Comparison of ENCODE assay signal across 14 cellular contexts in the genomic region with DNA sequence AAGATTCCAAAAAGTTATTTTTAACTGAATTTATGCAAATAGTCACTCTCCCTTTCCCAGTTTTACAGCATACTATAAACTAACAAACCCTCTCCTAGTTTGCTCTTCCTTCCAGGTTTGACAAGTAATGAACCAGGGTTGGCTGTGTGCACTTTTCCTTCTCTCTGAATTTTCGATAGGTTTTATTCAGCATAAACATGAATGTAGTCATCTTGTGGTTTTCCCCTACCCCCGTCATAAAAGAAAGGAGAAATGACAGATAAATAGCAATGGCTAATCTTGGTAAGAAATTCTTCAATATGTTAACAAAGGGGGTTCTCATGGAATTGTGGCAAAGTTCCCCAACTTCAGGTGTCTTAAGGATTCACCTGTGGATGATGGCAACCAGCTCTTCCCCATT. TPM values are rescaled to one million over a fixed set of nuclear protein-coding genes. Genes with fewer than 3 reads are reported as not detected.
A peak's percentile ranks its signal among the peaks of the same experiment; 100 is the strongest.
DNase-seq lines count a peak whose midpoint lies in the region; ATAC-seq lines count a peak whose summit lies in the region.
"Had no signal": no experiment of that assay in that cellular context is flagged by ENCODE, and none has a peak within 500 bp of the region (broad histone marks: within the 10 kb centered on the region; RNA-seq: fewer than 3 reads in every experiment).

No MANE protein-coding gene starts in this region.

- peak overlapping the region; percentile 43 to 72 for H3K27ac Mint-ChIP-seq in T-cell
- H3K27ac Mint-ChIP-seq in dendritic cell treated with granulocyte-macrophage colony-stimulating factor and Interleukin-4, amounts not matched to agents 40 ng/mL and 50 ng/mL, for 4 days = peak overlapping the region; percentile 48

- peak; percentile 31 for DNase-seq in EH (ENCODE audit: low read depth)
- DNase-seq in T-cell = no peak
- DNase-seq in HAP-1 (ENCODE audit: low spot score in 2 of 2) = no peak
- DNase-seq in mesendoderm = no peak
- DNase-seq in right cardiac atrium = no peak
- DNase-seq: DMS153; MM.1S; NCI-H2107; NCI-H82; sigmoid colon; stimulated activated CD4-positive, alpha-beta T cell treated with anti-CD3 and anti-CD28 coated beads, Interleukin-1b, Interleukin-23, amount 100 ng/mL, for 48 hours had no signal

- H3K27me3 ChIP-seq in BLaER1 treated with 17β-estradiol and CSF1 and Interleukin-3, amounts not matched to agents 10 nM and 100 nM = no peaks in the 10 kb centered on the region
- H3K27me3 ChIP-seq in HAP-1 (ENCODE audit: low read depth) = no peaks in the 10 kb centered on the region
- H3K27me3 ChIP-seq in mesendoderm (ENCODE audit: insufficient read depth, low read length, poor library complexity) = no peaks in the 10 kb centered on the region
- H3K27me3 ChIP-seq in right cardiac atrium (ENCODE audit: control insufficient read depth, insufficient read depth) = no peaks in the 10 kb centered on the region
- H3K27me3 ChIP-seq: sigmoid colon had no signal

- ATAC-seq in T-cell (replicated peaks in 1 of 4) (peak in 2 of 4 experiments; percentile 47 to 48), right cardiac atrium (no peak)

- H3K4me3 Mint-ChIP-seq in T-cell = peak overlapping the region in 2 of 3 donors; percentile 10 to 38
- no peak overlapping the region for H3K4me3 Mint-ChIP-seq in dendritic cell treated with granulocyte-macrophage colony-stimulating factor and Interleukin-4, amounts not matched to agents 40 ng/mL and 50 ng/mL, for 4 days

- no peak overlapping the region for H2BK120ac ChIP-seq in mesendoderm (ENCODE audit: low read depth, low read length)

- H3K36me3 ChIP-seq in BLaER1 treated with 17β-estradiol and CSF1 and Interleukin-3, amounts not matched to agents 10 nM and 100 nM = peaks cover 0 to 29% (median 18%) of the 10 kb centered on the region in 11 experiments; a peak in 19 of 22 replicates
- H3K36me3 ChIP-seq in HAP-1 (replicated peaks) = no peaks in the 10 kb centered on the region
- H3K36me3 ChIP-seq in mesendoderm (ENCODE audit: control insufficient read depth, insufficient read depth, low read length) = no peaks in the 10 kb centered on the region
- H3K36me3 ChIP-seq: sigmoid colon had no signal

- H3K27me3 Mint-ChIP-seq in T-cell = peaks cover 0 to 10% of the 10 kb centered on the region in 2 donors
- H3K27me3 Mint-ChIP-seq in dendritic cell treated with granulocyte-macrophage colony-stimulating factor and Interleukin-4, amounts not matched to agents 40 ng/mL and 50 ng/mL, for 4 days = peaks cover 2% of the 10 kb centered on the region

- no peak overlapping the region for H4K5ac ChIP-seq in mesendoderm (ENCODE audit: low read length)

- H3K4me1 Mint-ChIP-seq in T-cell = peaks cover 60 to 87% (median 78%) of the 10 kb centered on the region in 3 donors
- H3K4me1 Mint-ChIP-seq in dendritic cell treated with granulocyte-macrophage colony-stimulating factor and Interleukin-4, amounts not matched to agents 40 ng/mL and 50 ng/mL, for 4 days (ENCODE audit: low read depth) = peaks cover 37% of the 10 kb centered on the region

- peaks cover 0 to 37% (median under 1%) of the 10 kb centered on the region in 11 experiments; a peak in 7 of 22 replicates for H4K20me1 ChIP-seq in BLaER1 treated with 17β-estradiol and CSF1 and Interleukin-3, amounts not matched to agents 10 nM and 100 nM

- intact Hi-C loops in dendritic cell treated with granulocyte-macrophage colony-stimulating factor and Interleukin-4, amounts not matched to agents 40 ng/mL and 50 ng/mL, for 4 days (cut with micrococcal nuclease) = loop anchor here (5.0 kb wide), 1 partner anchor 110 kb away; no protein-coding TSS in a partner anchor
- intact Hi-C loops in right cardiac atrium (cut with DNase I) = no loop called here

- no peak overlapping the region for H4K8ac ChIP-seq in mesendoderm (ENCODE audit: low read depth, low read length)

- no peak overlapping the region for H3K4me3 ChIP-seq in BLaER1 treated with 17β-estradiol and CSF1 and Interleukin-3, amounts not matched to agents 10 nM and 100 nM
- H3K4me3 ChIP-seq in HAP-1 (no peak overlapping the region), mesendoderm (ENCODE audit: low read length) (no peak overlapping the region), right cardiac atrium (ENCODE audit: low read length) (no peak overlapping the region)
- H3K4me3 ChIP-seq: sigmoid colon had no signal

- POLR2A ChIA-PET in T-cell (lab: Charles Lee) = interaction anchor here in 1 of 2 donors (1.2 kb wide), 1 partner anchor 13 kb away, joined by 6 read pairs; no protein-coding TSS in a partner anchor

- H3K36me3 Mint-ChIP-seq in T-cell = peaks cover 13% of the 10 kb centered on the region
- peaks cover 30% of the 10 kb centered on the region for H3K36me3 Mint-ChIP-seq in dendritic cell treated with granulocyte-macrophage colony-stimulating factor and Interleukin-4, amounts not matched to agents 40 ng/mL and 50 ng/mL, for 4 days (ENCODE audit: low read depth)

- H3K23ac ChIP-seq in mesendoderm (ENCODE audit: low read length) = no peak overlapping the region

- H2BK5ac ChIP-seq in mesendoderm (ENCODE audit: low read length) = no peak overlapping the region

- no peaks in the 10 kb centered on the region for H3K9me3 ChIP-seq in BLaER1 treated with 17β-estradiol and CSF1 and Interleukin-3, amounts not matched to agents 10 nM and 100 nM (replicated peaks in 1 of 11)
- H3K9me3 ChIP-seq in HAP-1 (no peaks in the 10 kb centered on the region), right cardiac atrium (ENCODE audit: control insufficient read depth, low read length) (no peaks in the 10 kb centered on the region)
- H3K9me3 ChIP-seq: sigmoid colon had no signal

- H3K9ac ChIP-seq in BLaER1 treated with 17β-estradiol and CSF1 and Interleukin-3, amounts not matched to agents 10 nM and 100 nM = no peak overlapping the region
- H3K9ac ChIP-seq in mesendoderm (ENCODE audit: low read length) = no peak overlapping the region

- H3K27ac ChIP-seq in BLaER1 treated with 17β-estradiol and CSF1 and Interleukin-3, amounts not matched to agents 10 nM and 100 nM = no peak overlapping the region
- H3K27ac ChIP-seq in mesendoderm (ENCODE audit: low read depth, low read length) (no peak overlapping the region), right cardiac atrium (ENCODE audit: low read length) (no peak overlapping the region)
- H3K27ac ChIP-seq: sigmoid colon had no signal

- WGBS in mesendoderm (ENCODE audit: extremely low coverage, insufficient coverage, low lambda C conversion rate) = no CpG with 5 or more reads among the region's 2 CpGs
- WGBS in right cardiac atrium = 76% methylated on average over 2 of the region's 2 CpGs

- no peak overlapping the region for H3K4ac ChIP-seq in mesendoderm (ENCODE audit: low read depth, low read length)

- H3K56ac ChIP-seq in mesendoderm (ENCODE audit: low read length) = no peak overlapping the region

- peak overlapping the region; percentile 45 to 75 (median 60) for H3K4me2 ChIP-seq in BLaER1 treated with 17β-estradiol and CSF1 and Interleukin-3, amounts not matched to agents 10 nM and 100 nM
- H3K4me2 ChIP-seq in mesendoderm (ENCODE audit: low read length) = no peak overlapping the region

- in situ Hi-C loops in HAP-1 (cut with MboI; ENCODE audit: low sequenced_read_pairs) = no loop called here

- H3K18ac ChIP-seq in mesendoderm (ENCODE audit: low read length) = no peak overlapping the region

- H3K4me1 ChIP-seq in BLaER1 treated with 17β-estradiol and CSF1 and Interleukin-3, amounts not matched to agents 10 nM and 100 nM = peaks cover 44 to 70% (median 51%) of the 10 kb centered on the region in 10 experiments
- no peaks in the 10 kb centered on the region for H3K4me1 ChIP-seq in HAP-1
- no peaks in the 10 kb centered on the region for H3K4me1 ChIP-seq in mesendoderm (ENCODE audit: control insufficient read depth, low read depth, low read length)
- H3K4me1 ChIP-seq in right cardiac atrium (ENCODE audit: control insufficient read depth, insufficient read depth, low read length) = no peaks in the 10 kb centered on the region

- no peaks in the 10 kb centered on the region for H3K9me3 Mint-ChIP-seq in T-cell
- no peaks in the 10 kb centered on the region for H3K9me3 Mint-ChIP-seq in dendritic cell treated with granulocyte-macrophage colony-stimulating factor and Interleukin-4, amounts not matched to agents 40 ng/mL and 50 ng/mL, for 4 days

- no peaks in the 10 kb centered on the region for H3K79me1 ChIP-seq in mesendoderm (ENCODE audit: low read length)

- no peaks in the 10 kb centered on the region for H3K79me2 ChIP-seq in mesendoderm (ENCODE audit: control insufficient read depth, insufficient read depth, low read length)

- no peak overlapping the region for H2BK15ac ChIP-seq in mesendoderm (replicated peaks; ENCODE audit: low read depth)

- CTCF ChIA-PET in T-cell (lab: Charles Lee) = interaction anchor here in 1 of 2 donors (1.2 kb wide), 1 partner anchor 12 kb away, joined by 3 read pairs; no protein-coding TSS in a partner anchor

- no peak overlapping the region for H2AK5ac ChIP-seq in mesendoderm (ENCODE audit: low read length)

RNA-seq across cellular contexts. Expression of a gene that starts 26.3 kb away (rescaled TPM):
- total RNA-seq in T-cell = 100 to 1,000 TPM in 1 of 5 donors, 10 to 100 TPM in 4; 21.9 to 108 (median 30.6) TPM
- 3.7 TPM for polyA plus RNA-seq in mesendoderm (2013, experiment 1 of 2)
- polyA plus RNA-seq in mesendoderm (2013, experiment 2 of 2) = 3.5 TPM
- total RNA-seq in right cardiac atrium = 1 to 10 TPM in 3 of 4 donors, under 1 TPM in 1; 0.91 to 1.5 (median 1.4) TPM
- polyA plus RNA-seq in right cardiac atrium = 0.41 TPM
- total RNA-seq: osteocyte had no signal

Comparison
In these comparisons a context has a peak if more than half of its experiments do, and no peak if none do; other contexts are left out.
1. RNA of a gene that starts 26.3 kb away (total RNA-seq): 21.9 to 108 TPM in T-cell; 0.91 to 1.5 TPM in right cardiac atrium; every median in the first group is over 4 times any median in the second.